ENCODE assay signal across 11 cellular contexts in genomic region chr4:85557016-85557901, GRCh38.
DNase-seq lines count a peak whose midpoint lies in the region; ATAC-seq and TF ChIP-seq lines count a peak whose summit lies in the region.
"Had no signal": no experiment of that assay in that cellular context is flagged by ENCODE, and none has a peak within 500 bp of the region (broad histone marks: within the 10 kb centered on the region; RNA-seq: fewer than 3 reads in every experiment).

No MANE protein-coding gene starts in this region.

- no peaks in the 10 kb centered on the region for H3K79me1 ChIP-seq in H9 (ENCODE audit: insufficient read depth, low read depth, low read length, poor library complexity, severe bottlenecking)

- H3K27me3 Mint-ChIP-seq in T-helper 17 cell (no peaks in the 10 kb centered on the region), H9 (ENCODE audit: low read depth) (no peaks in the 10 kb centered on the region)
- no peaks in the 10 kb centered on the region for H3K27me3 Mint-ChIP-seq in CD8-positive, alpha-beta T cell (ENCODE audit: low read depth)

- H3K27me3 ChIP-seq in H9 (ENCODE audit: insufficient read depth, low read length): no peaks in the 10 kb centered on the region
- H3K27me3 ChIP-seq in CD8-positive, alpha-beta T cell (ENCODE audit: insufficient read depth, low read length): no peaks in the 10 kb centered on the region
- H3K27me3 ChIP-seq: BLaER1 treated with 17β-estradiol and CSF1 and Interleukin-3, amounts not matched to agents 10 nM and 100 nM had no signal

- no peak overlapping the region for H4K8ac ChIP-seq in H9 (replicated peaks; ENCODE audit: insufficient read length, low read depth, low read length)

- H3K4me1 Mint-ChIP-seq in T-helper 17 cell (no peaks in the 10 kb centered on the region), H9 (no peaks in the 10 kb centered on the region)
- H3K4me1 Mint-ChIP-seq in CD8-positive, alpha-beta T cell (ENCODE audit: low read depth): no peaks in the 10 kb centered on the region

- no peak overlapping the region for H3T11ph ChIP-seq in H9 (ENCODE audit: low read length)

- no CpG with 5 or more reads among the region's 6 CpGs for WGBS in H9 (ENCODE audit: extremely low coverage, insufficient read length, low lambda C conversion rate)

- ATAC-seq in GM19438 (IDR thresholded peaks at IDR 0.05; ENCODE audit: low read depth, unreplicated experiment): peak; percentile 69
- peak; percentile 88 for ATAC-seq in HG02981 (IDR thresholded peaks at IDR 0.05; ENCODE audit: unreplicated experiment)
- ATAC-seq in T-helper 17 cell: peak; percentile 80
- no peak for ATAC-seq in CD8-positive, alpha-beta T cell

- TF ChIP-seq CTCF in GM12865 (IDR thresholded peaks at IDR 0.05; ENCODE audit: insufficient read depth, low read depth, low read length, missing control alignments) (no peak), H9 (conservative IDR thresholded peaks at IDR 0.05) (no peak)
- no peak for TF ChIP-seq CTCF in CD8-positive, alpha-beta T cell (IDR thresholded peaks at IDR 0.05)

- H3K9ac ChIP-seq in H9 (ENCODE audit: extremely low read depth, insufficient read length, low read length): no peak overlapping the region
- H3K9ac ChIP-seq: BLaER1 treated with 17β-estradiol and CSF1 and Interleukin-3, amounts not matched to agents 10 nM and 100 nM had no signal

- POLR2A ChIA-PET in CD8-positive, alpha-beta T cell (lab: Charles Lee): no interaction called here

- H3K27ac Mint-ChIP-seq in T-helper 17 cell: no peak overlapping the region
- no peak overlapping the region for H3K27ac Mint-ChIP-seq in H9
- no peak overlapping the region for H3K27ac Mint-ChIP-seq in CD8-positive, alpha-beta T cell

- H3K4me3 Mint-ChIP-seq in T-helper 17 cell (no peak overlapping the region), H9 (no peak overlapping the region)
- no peak overlapping the region for H3K4me3 Mint-ChIP-seq in CD8-positive, alpha-beta T cell

- H3K4me3 ChIP-seq in GM12865 (ENCODE audit: low read depth, low read length): no peak overlapping the region
- H3K4me3 ChIP-seq in CD8-positive, alpha-beta T cell (ENCODE audit: low read depth, low read length): no peak overlapping the region
- H3K4me3 ChIP-seq: BLaER1 treated with 17β-estradiol and CSF1 and Interleukin-3, amounts not matched to agents 10 nM and 100 nM had no signal

- no peaks in the 10 kb centered on the region for H3K9me3 ChIP-seq in T-helper 17 cell (ENCODE audit: control insufficient read depth, low read length, poor library complexity, severe bottlenecking)
- no peaks in the 10 kb centered on the region for H3K9me3 ChIP-seq in H9 (ENCODE audit: control insufficient read depth, low read depth, low read length)
- no peaks in the 10 kb centered on the region for H3K9me3 ChIP-seq in CD8-positive, alpha-beta T cell (ENCODE audit: low read length)

- CTCF ChIA-PET in CD8-positive, alpha-beta T cell (lab: Charles Lee): no interaction called here

- H3K4ac ChIP-seq in H9 (ENCODE audit: low read depth, low read length): no peak overlapping the region

- no peak overlapping the region for H3K14ac ChIP-seq in H9 (ENCODE audit: insufficient read depth, low read length)

- no peaks in the 10 kb centered on the region for H3K36me3 ChIP-seq in CD8-positive, alpha-beta T cell (ENCODE audit: insufficient read depth, low read length)
- H3K36me3 ChIP-seq: BLaER1 treated with 17β-estradiol and CSF1 and Interleukin-3, amounts not matched to agents 10 nM and 100 nM had no signal

- H2BK15ac ChIP-seq in H9 (ENCODE audit: low read depth, low read length): no peak overlapping the region

- H2AK5ac ChIP-seq in H9 (ENCODE audit: insufficient read length, low read length): no peak overlapping the region

- no peak overlapping the region for H3K56ac ChIP-seq in H9 (ENCODE audit: insufficient read length, low read depth, low read length)

- no peaks in the 10 kb centered on the region for H4K20me1 ChIP-seq in H9 (ENCODE audit: control insufficient read depth, insufficient read depth, insufficient read length)
- H4K20me1 ChIP-seq: BLaER1 treated with 17β-estradiol and CSF1 and Interleukin-3, amounts not matched to agents 10 nM and 100 nM had no signal

- H2AFZ ChIP-seq in H9 (ENCODE audit: low read length): no peak overlapping the region

- H3K18ac ChIP-seq in H9 (ENCODE audit: insufficient read length, low read depth, low read length): no peak overlapping the region

- H2BK5ac ChIP-seq in H9 (ENCODE audit: insufficient read length, low read length): no peak overlapping the region

- H3K9me3 Mint-ChIP-seq in H9: peaks cover 13 to 15% of the 10 kb centered on the region in 2 experiments
- H3K9me3 Mint-ChIP-seq in CD8-positive, alpha-beta T cell: peaks cover 7% of the 10 kb centered on the region

- H2BK20ac ChIP-seq in H9 (ENCODE audit: low read depth, low read length, poor library complexity, severe bottlenecking): no peak overlapping the region

- no peaks in the 10 kb centered on the region for H3K23me2 ChIP-seq in H9 (ENCODE audit: insufficient read length, low read depth, low read length, poor library complexity, severe bottlenecking)

- no peak overlapping the region for H3K27ac ChIP-seq in H9 (ENCODE audit: insufficient read length, low read depth, low read length)
- no peak overlapping the region for H3K27ac ChIP-seq in CD8-positive, alpha-beta T cell (ENCODE audit: low read depth, low read length)

- no peak overlapping the region for H3K4me2 ChIP-seq in H9 (ENCODE audit: insufficient read depth, insufficient read length, low read length)

- H3K4me1 ChIP-seq in H9 (ENCODE audit: insufficient read depth, low read length): no peaks in the 10 kb centered on the region
- H3K4me1 ChIP-seq in CD8-positive, alpha-beta T cell (ENCODE audit: insufficient read depth, low read length): no peaks in the 10 kb centered on the region

- H4K5ac ChIP-seq in H9 (ENCODE audit: insufficient read length, low read depth, low read length): no peak overlapping the region

- H3K36me3 Mint-ChIP-seq in T-helper 17 cell (ENCODE audit: low read depth) (no peaks in the 10 kb centered on the region), H9 (ENCODE audit: insufficient read depth in 1 of 3, low read depth in 3 of 3) (peaks cover 2 to 15% (median 15%) of the 10 kb centered on the region in 3 experiments; a peak in 5 of 7 replicates)
- H3K36me3 Mint-ChIP-seq in CD8-positive, alpha-beta T cell: no peaks in the 10 kb centered on the region

- DNase-seq in GM12865 (ENCODE audit: low read depth) (peak; percentile 83), T-helper 17 cell (no peak), D341Med (ENCODE audit: low spot score) (no peak), H9 (no peak), AG08395 (ENCODE audit: low spot score) (no peak)
- no peak for DNase-seq in CD8-positive, alpha-beta T cell
- DNase-seq: NCI-H1694 treated with DMSO at 0.1 percent for 48 hours, SHP77 treated with DMSO at 0.1 percent for 48 hours had no signal

- intact Hi-C loops in CD8-positive, alpha-beta T cell (cut with DNase I, micrococcal nuclease): no loop called here

- H2BK12ac ChIP-seq in H9 (ENCODE audit: insufficient read length, low read depth, low read length): no peak overlapping the region

- no peaks in the 10 kb centered on the region for H3K79me2 ChIP-seq in H9 (ENCODE audit: insufficient read depth, low read length)

- no peak overlapping the region for H3K23ac ChIP-seq in H9 (ENCODE audit: insufficient read length, low read depth, low read length)

- H2BK120ac ChIP-seq in H9 (ENCODE audit: low read depth, low read length, poor library complexity, severe bottlenecking): no peak overlapping the region

- no peak overlapping the region for H4K91ac ChIP-seq in H9 (ENCODE audit: insufficient read length, low read depth, low read length)
